Comparison of ENCODE assay signal across 2 cellular contexts in genomic region chr11:61883327-61883726, GRCh38.
A peak's percentile ranks its signal among the peaks of the same experiment; 100 is the strongest.
TF ChIP-seq lines count a peak whose summit lies in the region.

No MANE protein-coding gene starts in this region.

TF ChIP-seq in IMR-90, 13 proteins besides CTCF, POLR2A, EP300 and RAD21:
- no peak for TF ChIP-seq MAZ (IDR thresholded peaks at IDR 0.05; ENCODE audit: borderline replicate concordance, low read depth, low read length)
- TF ChIP-seq BHLHE40 (IDR thresholded peaks at IDR 0.05; ENCODE audit: low read depth, low read length): no peak
- TF ChIP-seq CHD1 (IDR thresholded peaks at IDR 0.05; ENCODE audit: low read depth, low read length): no peak
- TF ChIP-seq RFX5 (IDR thresholded peaks at IDR 0.05; ENCODE audit: low read depth, low read length): no peak
- TF ChIP-seq RCOR1 (IDR thresholded peaks at IDR 0.05; ENCODE audit: insufficient replicate concordance, low read length): no peak
- TF ChIP-seq SMC3 (IDR thresholded peaks at IDR 0.05; ENCODE audit: low read depth, low read length): no peak
TF ChIP-seq in IMR-90: peak in this region for 0.

TF ChIP-seq in K562, 482 proteins besides CTCF, POLR2A, EP300 and RAD21:
- TF ChIP-seq RERE (CRISPR knock-in tag; IDR thresholded peaks at IDR 0.05; ENCODE audit: borderline replicate concordance) (no peak), FOXA1 (IDR thresholded peaks at IDR 0.05; ENCODE audit: borderline replicate concordance) (no peak), POLR2G (IDR thresholded peaks at IDR 0.05; ENCODE audit: low read depth, low read length) (0 out of 2 replicates have a peak, but pooled peaks have one; percentile 19), RCOR1 (IDR thresholded peaks at IDR 0.05; ENCODE audit: borderline replicate concordance in 1 of 2, low read depth in 2 of 2, low read length in 2 of 2) (no peak)
